ENCODE assay signal across 31 cellular contexts in the genomic region with DNA sequence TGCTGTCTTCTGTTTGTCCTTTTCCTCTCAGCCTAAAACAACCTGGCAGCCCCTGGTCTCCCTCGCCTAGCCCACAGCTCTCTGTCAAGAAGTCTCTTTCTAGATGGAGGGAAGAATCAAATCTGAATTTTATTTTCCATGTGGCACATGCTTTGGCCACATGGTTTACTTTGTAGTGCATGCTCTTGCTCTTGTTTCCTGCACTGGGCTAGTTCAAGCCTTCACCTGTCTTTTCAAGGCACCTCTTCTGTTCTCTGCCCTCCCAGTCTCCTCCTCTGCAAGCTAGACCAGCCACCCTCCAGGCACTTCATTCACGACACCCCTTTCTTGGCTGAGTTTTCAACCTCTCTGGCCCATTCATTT. TPM values are rescaled to one million over a fixed set of nuclear protein-coding genes. Genes with fewer than 3 reads are reported as not detected.
"Had no signal": no experiment of that assay in that cellular context is flagged by ENCODE, and none has a peak within 500 bp of the region (broad histone marks: within the 10 kb centered on the region; RNA-seq: fewer than 3 reads in every experiment).

No MANE protein-coding gene starts in this region.

- H3K27ac Mint-ChIP-seq: activated B cell treated with CpG ODN at 0.5 μM for 24 hours; activated CD8-positive, alpha-beta memory T cell treated with anti-CD3 and anti-CD28 coated beads, Interleukin-2, amount 10 ng/mL, durations not matched to agents 7 days and 5 days; activated CD8-positive, alpha-beta T cell treated with anti-CD3 and anti-CD28 coated beads, Interleukin-2, amount 10 ng/mL, durations not matched to agents 7 days and 5 days; activated naive CD4-positive, alpha-beta T cell treated with anti-CD3 and anti-CD28 coated beads for 36 hours; activated naive CD8-positive, alpha-beta T cell treated with anti-CD3 and anti-CD28 coated beads for 36 hours; effector memory CD8-positive, alpha-beta T cell; natural killer cell treated with Interleukin-12 subunit alpha and Interleukin-12 subunit beta and Interleukin-15 and Interleukin-18, amount 100 ng/mL, for 72 hours; stimulated activated effector memory CD8-positive, alpha-beta T cell treated with anti-CD3 and anti-CD28 coated beads, Interleukin-12 subunit alpha, Interleukin-12 subunit beta, amount 100 ng/mL, for 72 hours; stimulated activated naive CD8-positive, alpha-beta T cell treated with anti-CD3 and anti-CD28 coated beads, Interleukin-15, Interleukin-2, amounts not matched to agents 100 ng/mL and 50 ng/mL, for 24 hours had no signal

- H3K9me3 ChIP-seq: adrenal gland, body of pancreas, heart left ventricle, mucosa of descending colon, neutrophil, sigmoid colon, thoracic aorta, upper lobe of left lung, vagina had no signal

- H3K4me3 ChIP-seq: adrenal gland, body of pancreas, coronary artery, lung, mucosa of descending colon, sigmoid colon, thoracic aorta, upper lobe of left lung, vagina had no signal

- DNase-seq: activated B cell treated with CpG ODN at 0.5 μM for 24 hours; activated CD8-positive, alpha-beta memory T cell treated with anti-CD3 and anti-CD28 coated beads, Interleukin-2, amount 10 ng/mL, durations not matched to agents 7 days and 5 days; activated CD8-positive, alpha-beta T cell treated with anti-CD3 and anti-CD28 coated beads, Interleukin-2, amount 10 ng/mL, durations not matched to agents 7 days and 5 days; activated effector memory CD4-positive, alpha-beta T cell treated with Interleukin-2 at 50 U/mL for 16 hours; activated naive CD4-positive, alpha-beta T cell treated with anti-CD3 and anti-CD28 coated beads for 36 hours; activated naive CD8-positive, alpha-beta T cell treated with anti-CD3 and anti-CD28 coated beads for 36 hours; adrenal gland; aorta; body of pancreas; effector memory CD8-positive, alpha-beta T cell; foreskin fibroblast; heart left ventricle; hypothalamus; immature natural killer cell; sigmoid colon; stimulated activated CD4-positive, alpha-beta T cell treated with anti-CD3 and anti-CD28 coated beads, Interleukin-4, amount 100 ng/mL, for 24 hours; T-helper 2 cell; upper lobe of left lung had no signal

- FAIRE-seq: small intestine had no signal

- ATAC-seq: activated CD8-positive, alpha-beta memory T cell treated with anti-CD3 and anti-CD28 coated beads, Interleukin-2, amount 10 ng/mL, durations not matched to agents 7 days and 5 days; activated CD8-positive, alpha-beta T cell treated with anti-CD3 and anti-CD28 coated beads, Interleukin-2, amount 10 ng/mL, durations not matched to agents 7 days and 5 days; body of pancreas; effector memory CD8-positive, alpha-beta T cell; left lobe of liver; natural killer cell treated with Interleukin-12 subunit alpha and Interleukin-12 subunit beta and Interleukin-15 and Interleukin-18, amount 100 ng/mL, for 72 hours; stimulated activated effector memory CD8-positive, alpha-beta T cell treated with anti-CD3 and anti-CD28 coated beads, Interleukin-12 subunit alpha, Interleukin-12 subunit beta, amount 100 ng/mL, for 72 hours had no signal

- H3K4me3 Mint-ChIP-seq: activated B cell treated with CpG ODN at 0.5 μM for 24 hours; activated CD8-positive, alpha-beta memory T cell treated with anti-CD3 and anti-CD28 coated beads, Interleukin-2, amount 10 ng/mL, durations not matched to agents 7 days and 5 days; activated CD8-positive, alpha-beta T cell treated with anti-CD3 and anti-CD28 coated beads, Interleukin-2, amount 10 ng/mL, durations not matched to agents 7 days and 5 days; activated naive CD4-positive, alpha-beta T cell treated with anti-CD3 and anti-CD28 coated beads for 36 hours; activated naive CD8-positive, alpha-beta T cell treated with anti-CD3 and anti-CD28 coated beads for 36 hours; effector memory CD8-positive, alpha-beta T cell; immature natural killer cell; natural killer cell treated with Interleukin-12 subunit alpha and Interleukin-12 subunit beta and Interleukin-15 and Interleukin-18, amount 100 ng/mL, for 72 hours; stimulated activated effector memory CD8-positive, alpha-beta T cell treated with anti-CD3 and anti-CD28 coated beads, Interleukin-12 subunit alpha, Interleukin-12 subunit beta, amount 100 ng/mL, for 72 hours; stimulated activated naive CD8-positive, alpha-beta T cell treated with anti-CD3 and anti-CD28 coated beads, Interleukin-15, Interleukin-2, amounts not matched to agents 100 ng/mL and 50 ng/mL, for 24 hours had no signal

- H3K36me3 ChIP-seq: adrenal gland, heart left ventricle, neutrophil, sigmoid colon, thoracic aorta, upper lobe of left lung, vagina had no signal

- H3K27me3 ChIP-seq: upper lobe of left lung, vagina had no signal

- H3K9me3 Mint-ChIP-seq: activated B cell treated with CpG ODN at 0.5 μM for 24 hours; activated naive CD4-positive, alpha-beta T cell treated with anti-CD3 and anti-CD28 coated beads for 36 hours; activated naive CD8-positive, alpha-beta T cell treated with anti-CD3 and anti-CD28 coated beads for 36 hours; effector memory CD8-positive, alpha-beta T cell; natural killer cell treated with Interleukin-12 subunit alpha and Interleukin-12 subunit beta and Interleukin-15 and Interleukin-18, amount 100 ng/mL, for 72 hours; stimulated activated effector memory CD8-positive, alpha-beta T cell treated with anti-CD3 and anti-CD28 coated beads, Interleukin-12 subunit alpha, Interleukin-12 subunit beta, amount 100 ng/mL, for 72 hours; stimulated activated naive CD8-positive, alpha-beta T cell treated with anti-CD3 and anti-CD28 coated beads, Interleukin-15, Interleukin-2, amounts not matched to agents 100 ng/mL and 50 ng/mL, for 24 hours had no signal

- H3K36me3 Mint-ChIP-seq: activated CD8-positive, alpha-beta memory T cell treated with anti-CD3 and anti-CD28 coated beads, Interleukin-2, amount 10 ng/mL, durations not matched to agents 7 days and 5 days; activated naive CD8-positive, alpha-beta T cell treated with anti-CD3 and anti-CD28 coated beads for 36 hours; immature natural killer cell; natural killer cell treated with Interleukin-12 subunit alpha and Interleukin-12 subunit beta and Interleukin-15 and Interleukin-18, amount 100 ng/mL, for 72 hours; stimulated activated effector memory CD8-positive, alpha-beta T cell treated with anti-CD3 and anti-CD28 coated beads, Interleukin-12 subunit alpha, Interleukin-12 subunit beta, amount 100 ng/mL, for 72 hours had no signal

- H3K4me1 ChIP-seq: adrenal gland, body of pancreas, sigmoid colon had no signal

- H3K27ac ChIP-seq: adrenal gland, body of pancreas, coronary artery, neutrophil, sigmoid colon, thoracic aorta, upper lobe of left lung, vagina had no signal

RNA-seq across cellular contexts. Expression of a gene that starts 7.6 kb away (rescaled TPM):
- total RNA-seq: activated CD8-positive, alpha-beta T cell treated with anti-CD3 and anti-CD28 coated beads, Interleukin-2, amount 10 ng/mL, durations not matched to agents 7 days and 5 days; activated naive CD4-positive, alpha-beta T cell treated with anti-CD3 and anti-CD28 coated beads for 36 hours; endothelial cell of umbilical vein; myocyte had no signal
- polyA plus RNA-seq: endothelial cell of umbilical vein had no signal
